Comparison of ENCODE assay signal across 22 cellular contexts in genomic region chr7:85065306-85065705, GRCh38.
DNase-seq lines count a peak whose midpoint lies in the region; ATAC-seq, FAIRE-seq and TF ChIP-seq lines count a peak whose summit lies in the region.
"Had no signal": no experiment of that assay in that cellular context is flagged by ENCODE, and none has a peak within 500 bp of the region (broad histone marks: within the 10 kb centered on the region; RNA-seq: fewer than 3 reads in every experiment).

No MANE protein-coding gene starts in this region.

- in situ Hi-C loops in SK-MEL-5 (cut with HindIII; ENCODE audit: low pct_unique_long_range_greater_than_20kb, low sequenced_read_pairs): no loop called here

- H3K27me3 ChIP-seq in neuron (ENCODE audit: insufficient read depth, low read length): no peaks in the 10 kb centered on the region
- H3K27me3 ChIP-seq: tibial artery had no signal

- no peak for FAIRE-seq in GM12891 (lab: Jason Lieb, UNC)
- FAIRE-seq: A549, frontal cortex had no signal

- ATAC-seq in GM19328 (IDR thresholded peaks at IDR 0.05; ENCODE audit: unreplicated experiment): no peak
- no peak for ATAC-seq in GM18517 (IDR thresholded peaks at IDR 0.05; ENCODE audit: unreplicated experiment)
- ATAC-seq: A549; activated CD4-positive, CD25-positive, alpha-beta regulatory T cell treated with anti-CD3 and anti-CD28 coated beads, Interleukin-2, amount 50 U/mL, for 24 hours; activated naive CD4-positive, alpha-beta T cell treated with anti-CD3 and anti-CD28 coated beads, Interleukin-2, amount 50 U/mL, for 72 hours; effector memory CD8-positive, alpha-beta T cell; Panc1; SK-N-SH treated with all-trans-retinoic acid at 6 μM for 48 hours; stimulated activated effector memory CD8-positive, alpha-beta T cell treated with anti-CD3 and anti-CD28 coated beads, Interleukin-12 subunit alpha, Interleukin-12 subunit beta, amount 100 ng/mL, for 72 hours had no signal

- H3K36me3 ChIP-seq in neuron (ENCODE audit: insufficient read depth, low read length): no peaks in the 10 kb centered on the region
- H3K36me3 ChIP-seq: tibial artery had no signal

- peaks cover 35% of the 10 kb centered on the region for H3K4me1 ChIP-seq in neuron (ENCODE audit: insufficient read depth, low read length)
- H3K4me1 ChIP-seq: A549 had no signal

- H3K9me3 ChIP-seq in neuron (ENCODE audit: low read length): no peaks in the 10 kb centered on the region
- H3K9me3 ChIP-seq: A549, tibial artery had no signal

- DNase-seq in AG08395 (ENCODE audit: low spot score) (peak; percentile 4), SK-MEL-5 (ENCODE audit: low read depth, low spot score) (peak; percentile 84), fibroblast of the conjunctiva (ENCODE audit: low read depth) (peak; percentile 43), GM12891 (ENCODE audit: insufficient read length, low spot score) (no peak), RPMI8226 (no peak)
- DNase-seq: activated T-cell treated with anti-CD3 and anti-CD28 coated beads, Interleukin-2, amount 50 U/mL, for 48 hours; central memory CD4-positive, alpha-beta T cell; effector memory CD8-positive, alpha-beta T cell; GOT3; NCI-H1436; T1000 had no signal

- no peak for TF ChIP-seq POLR2A in GM12891 (IDR thresholded peaks at IDR 0.05; ENCODE audit: low read depth, low read length)

- H2AFZ ChIP-seq in neuron (ENCODE audit: low read depth, low read length): peak overlapping the region; percentile 9

- no peak overlapping the region for H3K4me3 ChIP-seq in neuron (ENCODE audit: low read length)
- H3K4me3 ChIP-seq: A549, tibial artery had no signal

TF ChIP-seq in GM12891, 5 proteins besides CTCF, POLR2A, EP300 and RAD21:
- TF ChIP-seq POU2F2 (IDR thresholded peaks at IDR 0.05; ENCODE audit: low read depth, low read length) (no peak), TAF1 (IDR thresholded peaks at IDR 0.05; ENCODE audit: low read depth, low read length) (no peak), PAX5 (IDR thresholded peaks at IDR 0.05; ENCODE audit: insufficient read depth, low read length, severe bottlenecking) (no peak), SPI1 (IDR thresholded peaks at IDR 0.05; ENCODE audit: low read depth, low read length) (no peak), POLR2AphosphoS5 (IDR thresholded peaks at IDR 0.05; ENCODE audit: low read depth, low read length) (no peak)

Comparison
In these comparisons a context has a peak if more than half of its experiments do, and no peak if none do; other contexts are left out.
1. DNase-seq: peak in AG08395 (single experiment), SK-MEL-5 (single experiment) and fibroblast of the conjunctiva (single experiment); none in GM12891 (single experiment) and RPMI8226 (single experiment).